In the genomic region with DNA sequence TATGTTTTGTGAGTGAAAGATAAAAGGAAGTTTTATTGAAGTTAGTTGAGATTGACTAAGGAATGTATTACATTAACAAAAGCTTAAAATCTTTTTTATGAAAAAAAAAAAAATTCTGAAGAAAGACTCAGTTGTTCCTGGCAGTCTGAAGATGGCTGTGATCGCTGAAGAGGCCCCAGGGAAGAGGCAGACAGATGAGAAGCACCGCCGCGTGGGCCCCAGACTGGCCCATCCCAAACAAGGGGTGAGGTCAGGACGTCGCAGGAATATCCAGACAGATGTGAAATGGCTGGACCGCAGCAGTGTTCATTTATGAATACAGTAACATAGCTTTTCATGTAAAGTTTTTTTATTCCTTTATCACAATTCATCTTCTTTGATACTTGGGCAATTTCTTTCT, we compare ENCODE assay signal across 5 cellular contexts.
"Had no signal": no experiment of that assay in that cellular context is flagged by ENCODE, and none has a peak within 500 bp of the region (broad histone marks: within the 10 kb centered on the region; RNA-seq: fewer than 3 reads in every experiment).

No MANE protein-coding gene starts in this region.

- H3K4me3 ChIP-seq: GM23338, K562 had no signal

- DNase-seq: H9, HCEC 1CT, IMR-90 had no signal

- ATAC-seq: GM23338, K562 had no signal
